27 cellular contexts compared by ENCODE assay signal in the genomic region with DNA sequence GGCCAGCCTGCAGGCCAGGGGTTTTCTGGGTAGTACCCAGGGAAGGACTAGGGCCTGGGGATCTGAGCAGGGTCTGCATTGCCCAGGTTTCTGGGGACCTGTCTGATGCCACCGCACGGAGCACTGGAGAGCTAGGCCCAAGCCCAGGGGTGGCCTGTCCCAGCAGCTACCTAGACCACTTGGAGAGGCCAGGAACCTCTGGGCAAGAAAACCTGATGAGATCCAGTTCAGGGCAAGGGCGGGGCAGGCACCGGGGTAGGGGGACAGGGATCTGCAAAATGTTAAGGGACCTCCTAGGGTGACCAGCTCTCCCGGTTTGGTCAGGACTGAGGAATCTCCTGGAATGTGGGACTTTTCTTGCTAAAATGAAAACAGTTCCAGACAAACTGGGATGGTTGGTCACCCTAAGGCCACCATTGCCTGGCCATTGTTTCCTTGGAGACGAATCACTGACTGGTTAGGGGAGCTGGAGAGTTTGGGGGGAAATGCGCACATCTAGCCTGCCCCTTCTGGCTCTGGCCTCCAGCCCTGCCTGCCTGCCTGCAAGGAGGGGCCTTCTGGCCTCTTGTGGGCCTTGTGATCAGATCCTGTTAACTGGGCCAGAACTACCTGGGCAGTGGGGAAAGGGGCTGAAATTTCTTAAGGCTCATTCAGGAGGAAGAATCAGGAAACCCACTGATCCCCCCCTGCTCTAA.
"Had no signal": no experiment of that assay in that cellular context is flagged by ENCODE, and none has a peak within 500 bp of the region (broad histone marks: within the 10 kb centered on the region; RNA-seq: fewer than 3 reads in every experiment).

No MANE protein-coding gene starts in this region.

- ATAC-seq: activated CD4-positive, alpha-beta T cell treated with anti-CD3 and anti-CD28 coated beads for 36 hours; activated CD8-positive, alpha-beta memory T cell treated with anti-CD3 and anti-CD28 coated beads, Interleukin-2, amount 10 ng/mL, durations not matched to agents 7 days and 5 days; activated CD8-positive, alpha-beta T cell treated with anti-CD3 and anti-CD28 coated beads, Interleukin-2, amount 10 ng/mL, durations not matched to agents 7 days and 5 days; activated naive CD8-positive, alpha-beta T cell treated with anti-CD3 and anti-CD28 coated beads, Interleukin-2, amount 50 U/mL, for 24 hours; foreskin keratinocyte; gastrocnemius medialis; T-helper 17 cell had no signal

- H3K9me3 ChIP-seq: adrenal gland, esophagus muscularis mucosa, gastrocnemius medialis had no signal

- H3K4me1 ChIP-seq: adrenal gland, foreskin keratinocyte had no signal

- H3K36me3 ChIP-seq: adrenal gland, brain microvascular endothelial cell, esophagus muscularis mucosa, gastrocnemius medialis had no signal

- H3K27ac ChIP-seq: adrenal gland, brain microvascular endothelial cell, coronary artery, dorsolateral prefrontal cortex, esophagus muscularis mucosa, foreskin keratinocyte, gastrocnemius medialis had no signal

- DNase-seq: activated CD4-positive, alpha-beta memory T cell treated with anti-CD3 and anti-CD28 coated beads for 36 hours; activated CD4-positive, alpha-beta T cell treated with anti-CD3 and anti-CD28 coated beads for 36 hours; activated CD4-positive, alpha-beta T cell treated with anti-CD3 and anti-CD28 coated beads, Interleukin-2, amount 10 ng/mL, durations not matched to agents 24 days and 14 days; activated CD4-positive, CD25-positive, alpha-beta regulatory T cell; activated CD4-positive, CD25-positive, alpha-beta regulatory T cell treated with anti-CD3 and anti-CD28 coated beads, Interleukin-2, amount 50 U/mL, for 72 hours; activated CD8-positive, alpha-beta memory T cell treated with anti-CD3 and anti-CD28 coated beads, Interleukin-2, amount 10 ng/mL, durations not matched to agents 7 days and 5 days; activated CD8-positive, alpha-beta memory T cell treated with anti-CD3 and anti-CD28 coated beads, Interleukin-2, amount 50 U/mL, for 4 hours; activated CD8-positive, alpha-beta T cell treated with anti-CD3 and anti-CD28 coated beads, Interleukin-2, amount 10 ng/mL, durations not matched to agents 7 days and 5 days; activated effector memory CD4-positive, alpha-beta T cell treated with anti-CD3 and anti-CD28 coated beads, Interleukin-2, amount 50 U/mL, for 16 hours; activated naive CD4-positive, alpha-beta T cell treated with anti-CD3 and anti-CD28 coated beads for 36 hours; activated naive CD8-positive, alpha-beta T cell treated with anti-CD3 and anti-CD28 coated beads for 36 hours; activated naive CD8-positive, alpha-beta T cell treated with anti-CD3 and anti-CD28 coated beads, Interleukin-2, amount 50 U/mL, for 24 hours; activated T-cell treated with anti-CD3 and anti-CD28 coated beads, Interleukin-2, amount 50 U/mL, for 1 hour; activated T-cell treated with anti-CD3 and anti-CD28 coated beads, Interleukin-2, amount 50 U/mL, for 48 hours; adrenal gland; brain microvascular endothelial cell; dorsolateral prefrontal cortex; effector memory CD4-positive, alpha-beta T cell; erythroblast; foreskin keratinocyte; gastrocnemius medialis; glutamatergic neuron; T-helper 1 cell; T-helper 17 cell had no signal

- FAIRE-seq: astrocyte had no signal

- H3K4me3 ChIP-seq: adrenal gland, coronary artery, dorsolateral prefrontal cortex, esophagus muscularis mucosa, gastrocnemius medialis had no signal

- H3K27me3 ChIP-seq: adrenal gland, brain microvascular endothelial cell, esophagus muscularis mucosa had no signal
